ENCODE assay signal across 1 cellular context in the genomic region with DNA sequence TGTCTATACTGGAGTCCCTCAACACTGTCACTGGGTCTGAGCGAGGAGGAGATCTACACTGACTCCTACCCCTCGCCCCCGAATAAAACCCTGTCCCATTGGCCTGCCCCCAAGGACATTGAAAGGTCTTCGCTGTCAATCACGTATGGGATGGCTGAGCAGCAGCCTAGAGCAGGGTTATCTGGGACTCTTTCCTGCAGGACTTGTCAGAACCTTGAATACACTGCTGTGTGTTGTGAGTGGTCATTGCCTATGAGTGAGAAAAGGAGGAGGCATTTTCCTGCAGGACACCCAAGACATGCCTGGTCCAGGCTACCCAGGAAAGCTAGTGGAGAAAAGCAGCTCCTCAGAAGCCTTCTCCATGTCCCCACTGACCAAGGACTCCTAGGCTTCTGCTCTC.
TF ChIP-seq lines count a peak whose summit lies in the region.

No MANE protein-coding gene starts in this region.

TF ChIP-seq in IMR-90, 13 proteins besides CTCF, POLR2A, EP300 and RAD21:
- TF ChIP-seq, protein P1, sequence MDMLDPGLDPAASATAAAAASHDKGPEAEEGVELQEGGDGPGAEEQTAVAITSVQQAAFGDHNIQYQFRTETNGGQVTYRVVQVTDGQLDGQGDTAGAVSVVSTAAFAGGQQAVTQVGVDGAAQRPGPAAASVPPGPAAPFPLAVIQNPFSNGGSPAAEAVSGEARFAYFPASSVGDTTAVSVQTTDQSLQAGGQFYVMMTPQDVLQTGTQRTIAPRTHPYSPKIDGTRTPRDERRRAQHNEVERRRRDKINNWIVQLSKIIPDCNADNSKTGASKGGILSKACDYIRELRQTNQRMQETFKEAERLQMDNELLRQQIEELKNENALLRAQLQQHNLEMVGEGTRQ (IDR thresholded peaks at IDR 0.05; ENCODE audit: low read depth, low read length), result no peak
- TF ChIP-seq BHLHE40 (IDR thresholded peaks at IDR 0.05; ENCODE audit: low read depth, low read length) (no peak), MXI1 (IDR thresholded peaks at IDR 0.05; ENCODE audit: borderline replicate concordance, low read depth, low read length) (no peak), SMC3 (IDR thresholded peaks at IDR 0.05; ENCODE audit: low read depth, low read length) (no peak), CHD1 (IDR thresholded peaks at IDR 0.05; ENCODE audit: low read depth, low read length) (no peak), RCOR1 (IDR thresholded peaks at IDR 0.05; ENCODE audit: insufficient replicate concordance, low read length) (no peak), MAZ (IDR thresholded peaks at IDR 0.05; ENCODE audit: borderline replicate concordance, low read depth, low read length) (no peak), MAFK (IDR thresholded peaks at IDR 0.05; ENCODE audit: low read depth, low read length) (no peak), RFX5 (IDR thresholded peaks at IDR 0.05; ENCODE audit: low read depth, low read length) (no peak), CEBPB (IDR thresholded peaks at IDR 0.05; ENCODE audit: low read depth, low read length) (no peak)
- TF ChIP-seq, protein P2, sequence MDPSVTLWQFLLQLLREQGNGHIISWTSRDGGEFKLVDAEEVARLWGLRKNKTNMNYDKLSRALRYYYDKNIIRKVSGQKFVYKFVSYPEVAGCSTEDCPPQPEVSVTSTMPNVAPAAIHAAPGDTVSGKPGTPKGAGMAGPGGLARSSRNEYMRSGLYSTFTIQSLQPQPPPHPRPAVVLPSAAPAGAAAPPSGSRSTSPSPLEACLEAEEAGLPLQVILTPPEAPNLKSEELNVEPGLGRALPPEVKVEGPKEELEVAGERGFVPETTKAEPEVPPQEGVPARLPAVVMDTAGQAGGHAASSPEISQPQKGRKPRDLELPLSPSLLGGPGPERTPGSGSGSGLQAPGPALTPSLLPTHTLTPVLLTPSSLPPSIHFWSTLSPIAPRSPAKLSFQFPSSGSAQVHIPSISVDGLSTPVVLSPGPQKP (IDR thresholded peaks at IDR 0.05; ENCODE audit: borderline replicate concordance, low read depth, low read length), result no peak
